In genomic region chr10:65765006-65765546, GRCh38 we compare ENCODE assay signal across 21 cellular contexts.
DNase-seq lines count a peak whose midpoint lies in the region; ATAC-seq and TF ChIP-seq lines count a peak whose summit lies in the region.
"Had no signal": no experiment of that assay in that cellular context is flagged by ENCODE, and none has a peak within 500 bp of the region (broad histone marks: within the 10 kb centered on the region; RNA-seq: fewer than 3 reads in every experiment).

No MANE protein-coding gene starts in this region.

- no peak for ATAC-seq in stimulated activated naive CD8-positive, alpha-beta T cell treated with anti-CD3 and anti-CD28 coated beads, Interleukin-15, amount 100 ng/mL, for 72 hours
- ATAC-seq in sciatic nerve (no peak), HG03135 (IDR thresholded peaks at IDR 0.05; ENCODE audit: unreplicated experiment) (no peak)
- ATAC-seq: CD8-positive, alpha-beta T cell; HepG2 had no signal

- no peak for TF ChIP-seq CTCF in neural crest cell (conservative IDR thresholded peaks at IDR 0.05)

- in situ Hi-C loops in SK-MEL-5 (cut with HindIII; ENCODE audit: low pct_unique_long_range_greater_than_20kb, low sequenced_read_pairs), result no loop called here

- peak overlapping the region; percentile 59 for H3K27ac Mint-ChIP-seq in neural crest cell (ENCODE audit: unreplicated experiment)
- H3K27ac Mint-ChIP-seq in stimulated activated naive CD8-positive, alpha-beta T cell treated with anti-CD3 and anti-CD28 coated beads, Interleukin-15, amount 100 ng/mL, for 72 hours, result no peak overlapping the region
- H3K27ac Mint-ChIP-seq: B cell; CD8-positive, alpha-beta T cell had no signal

- DNase-seq in SK-MEL-5 (ENCODE audit: low read depth, low spot score) (peak; percentile 39), globus pallidus (ENCODE audit: low spot score) (peak; percentile 50), neural crest cell (ENCODE audit: low read depth, low spot score) (no peak), hepatic stellate cell (ENCODE audit: low spot score) (no peak), sciatic nerve (ENCODE audit: low spot score) (no peak)
- no peak for DNase-seq in stimulated activated naive CD8-positive, alpha-beta T cell treated with anti-CD3 and anti-CD28 coated beads, Interleukin-15, amount 100 ng/mL, for 72 hours
- DNase-seq: CD8-positive, alpha-beta T cell; DMS 273 treated with DMSO at 0.1 percent for 48 hours; DMS79; EL; GDM1; Kasumi-1; NCI-H2029; NCI-H2171; NCI-H226; NCI-H510A; NCI-H69; SHP77 treated with DMSO at 0.1 percent for 48 hours had no signal

- intact Hi-C loops in sciatic nerve (cut with DNase I), result no loop called here

- peaks cover 11% of the 10 kb centered on the region for H3K4me1 Mint-ChIP-seq in neural crest cell
- H3K4me1 Mint-ChIP-seq in stimulated activated naive CD8-positive, alpha-beta T cell treated with anti-CD3 and anti-CD28 coated beads, Interleukin-15, amount 100 ng/mL, for 72 hours, result no peaks in the 10 kb centered on the region
- H3K4me1 Mint-ChIP-seq: B cell had no signal

- H3K4me3 Mint-ChIP-seq in neural crest cell, result no peak overlapping the region
- no peak overlapping the region for H3K4me3 Mint-ChIP-seq in stimulated activated naive CD8-positive, alpha-beta T cell treated with anti-CD3 and anti-CD28 coated beads, Interleukin-15, amount 100 ng/mL, for 72 hours
- H3K4me3 Mint-ChIP-seq: B cell; CD8-positive, alpha-beta T cell had no signal

- no peaks in the 10 kb centered on the region for H3K27me3 Mint-ChIP-seq in neural crest cell (ENCODE audit: low read depth)
- no peaks in the 10 kb centered on the region for H3K27me3 Mint-ChIP-seq in stimulated activated naive CD8-positive, alpha-beta T cell treated with anti-CD3 and anti-CD28 coated beads, Interleukin-15, amount 100 ng/mL, for 72 hours
- H3K27me3 Mint-ChIP-seq: B cell had no signal

- H3K36me3 Mint-ChIP-seq in neural crest cell (ENCODE audit: low read depth), result no peaks in the 10 kb centered on the region
- H3K36me3 Mint-ChIP-seq: CD8-positive, alpha-beta T cell had no signal

- no peaks in the 10 kb centered on the region for H3K9me3 Mint-ChIP-seq in neural crest cell
- H3K9me3 Mint-ChIP-seq in stimulated activated naive CD8-positive, alpha-beta T cell treated with anti-CD3 and anti-CD28 coated beads, Interleukin-15, amount 100 ng/mL, for 72 hours, result no peaks in the 10 kb centered on the region

Comparison
In these comparisons a context has a peak if more than half of its experiments do, and no peak if none do; other contexts are left out.
1. DNase-seq: peak in SK-MEL-5 (single experiment) and globus pallidus (single experiment); none in neural crest cell (single experiment), hepatic stellate cell (single experiment), stimulated activated naive CD8-positive, alpha-beta T cell treated with anti-CD3 and anti-CD28 coated beads, Interleukin-15, amount 100 ng/mL, for 72 hours (0 of 2) and sciatic nerve (single experiment).